9 cellular contexts compared by ENCODE assay signal in the genomic region with DNA sequence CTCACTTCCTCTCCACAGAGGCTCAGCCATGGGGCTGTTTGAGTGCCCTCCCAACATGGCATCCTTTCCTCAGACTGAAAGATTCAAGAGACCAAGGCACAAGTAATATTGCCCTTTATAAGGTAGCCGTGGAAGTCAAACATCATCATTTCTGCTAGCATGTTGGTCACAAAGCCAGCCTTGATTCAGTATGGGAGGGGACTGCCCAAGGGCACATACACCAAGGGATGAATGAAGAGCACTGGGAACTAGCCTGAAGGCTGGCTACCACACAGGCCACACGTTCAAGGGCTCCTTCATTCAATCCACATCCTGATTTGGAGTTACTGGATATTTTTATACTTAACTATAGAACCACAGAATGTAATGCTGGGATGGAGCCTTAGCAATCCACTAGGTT. TPM values are rescaled to one million over a fixed set of nuclear protein-coding genes. Genes with fewer than 3 reads are reported as not detected.
DNase-seq lines count a peak whose midpoint lies in the region; ATAC-seq, FAIRE-seq and TF ChIP-seq lines count a peak whose summit lies in the region.
"Had no signal": no experiment of that assay in that cellular context is flagged by ENCODE, and none has a peak within 500 bp of the region (broad histone marks: within the 10 kb centered on the region; RNA-seq: fewer than 3 reads in every experiment).

No MANE protein-coding gene starts in this region.

- no peak overlapping the region for H3K18ac ChIP-seq in H1 (ENCODE audit: extremely low read depth, low read length)

- no peak overlapping the region for H4K5ac ChIP-seq in H1 (ENCODE audit: insufficient read length, low read depth, low read length)

- ATAC-seq in HG02973 (IDR thresholded peaks at IDR 0.05; ENCODE audit: unreplicated experiment) (no peak), GM18858 (IDR thresholded peaks at IDR 0.05; ENCODE audit: unreplicated experiment) (no peak)

- no peak overlapping the region for H4K91ac ChIP-seq in H1 (replicated peaks; ENCODE audit: insufficient read length, low read length)

- H3K4me3 ChIP-seq in H1 (ENCODE audit: extremely low read depth in 1 of 4, insufficient read depth in 2 of 4, low read depth in 3 of 4, low read length in 4 of 4) (no peak overlapping the region), parathyroid adenoma (ENCODE audit: low read depth, low read length) (no peak overlapping the region)
- H3K4me3 ChIP-seq: GM23248 had no signal

- TF ChIP-seq EP300 in H1 (IDR thresholded peaks at IDR 0.05; ENCODE audit: borderline replicate concordance in 1 of 2, low read depth in 2 of 2, low read length in 2 of 2): no peak

- DNase-seq in SK-MEL-5 (ENCODE audit: low read depth, low spot score) (peak; percentile 80), H1 (ENCODE audit: low read depth in 1 of 2, low spot score in 2 of 2) (no peak), nucleus accumbens (lab: John Stamatoyannopoulos, UW) (no peak)

- no peak overlapping the region for H3K23ac ChIP-seq in H1 (ENCODE audit: insufficient read length)

- no peak overlapping the region for H3K4ac ChIP-seq in H1 (replicated peaks; ENCODE audit: insufficient read length, low read depth, low read length)

- H3K27me3 ChIP-seq in H1 (replicated peaks in 1 of 4; ENCODE audit: control insufficient read depth in 3 of 4, extremely low read depth in 1 of 4, insufficient read depth in 3 of 4, low read length in 3 of 4) (no peaks in the 10 kb centered on the region), parathyroid adenoma (ENCODE audit: control insufficient read depth, insufficient read depth, low read length) (no peaks in the 10 kb centered on the region)

- no peak overlapping the region for H2AFZ ChIP-seq in H1 (ENCODE audit: low read length)
- H2AFZ ChIP-seq in parathyroid adenoma: no peak overlapping the region
- H2AFZ ChIP-seq: GM23248 had no signal

- no peak for TF ChIP-seq RAD21 in H1 (IDR thresholded peaks at IDR 0.05 in 1 of 2, conservative IDR thresholded peaks at IDR 0.05 in 1 of 2; ENCODE audit: low read depth in 2 of 2, low read length in 2 of 2)

- no peak overlapping the region for H2BK120ac ChIP-seq in H1 (replicated peaks; ENCODE audit: low read depth, low read length)

- no peak overlapping the region for H3K56ac ChIP-seq in H1 (replicated peaks; ENCODE audit: insufficient read length, low read depth, low read length)

- H2AK5ac ChIP-seq in H1 (ENCODE audit: low read depth, low read length): no peak overlapping the region

- H3K23me2 ChIP-seq in H1 (ENCODE audit: low read depth, low read length): no peaks in the 10 kb centered on the region

- WGBS in H1 (ENCODE audit: extremely low coverage in 1 of 2, insufficient coverage in 1 of 2, insufficient read length in 1 of 2, insufficient replicate concordance in 2 of 2, low coverage in 1 of 2, low lambda C conversion rate in 2 of 2, missing lambda C conversion rate in 1 of 2), 2 experiments: 89% methylated on average over 2 of the region's 2 CpGs; no CpG with 5 or more reads in 1 of the 2 experiments

- H2BK5ac ChIP-seq in H1 (ENCODE audit: low read depth, low read length): no peak overlapping the region

- TF ChIP-seq POLR2A in H1 (IDR thresholded peaks at IDR 0.05; ENCODE audit: control extremely low read depth in 1 of 2, low read depth in 2 of 2, low read length in 2 of 2): no peak

- H3K79me2 ChIP-seq in H1 (ENCODE audit: control insufficient read depth in 1 of 2, insufficient read depth in 2 of 2, low read length in 2 of 2): no peaks in the 10 kb centered on the region
- H3K79me2 ChIP-seq in parathyroid adenoma: no peaks in the 10 kb centered on the region

- H3K36me3 ChIP-seq in H1 (ENCODE audit: control insufficient read depth in 2 of 4, insufficient read depth in 4 of 4, low read length in 3 of 4) (0 out of 8 replicates have a peak, but pooled peaks cover 0 to 2% (median 0%) of the 10 kb centered on the region in 4 experiments), parathyroid adenoma (ENCODE audit: control insufficient read depth, insufficient read depth, low read length) (no peaks in the 10 kb centered on the region)

- H3K9me3 ChIP-seq in H1 (ENCODE audit: insufficient read depth in 2 of 2, low read depth in 1 of 2, low read length in 1 of 2) (no peaks in the 10 kb centered on the region), parathyroid adenoma (ENCODE audit: control insufficient read depth, low read length) (no peaks in the 10 kb centered on the region)

- no peak for TF ChIP-seq CTCF in H1 (IDR thresholded peaks at IDR 0.05; ENCODE audit: control extremely low read depth in 1 of 3, insufficient read depth in 1 of 3, low read depth in 1 of 3, low read length in 3 of 3)
- TF ChIP-seq CTCF in parathyroid adenoma (IDR thresholded peaks at IDR 0.05): no peak

- CTCF ChIA-PET in H1 (lab: Charles Lee; ENCODE audit: partially characterized antibody): interaction anchor here (0.5 to 28.4 kb wide), 39 partner anchors 9 to 314 kb away, joined by 3 to 692 read pairs (median 4); partner anchors contain the start of gene TRIL

- H3K4me2 ChIP-seq in H1 (ENCODE audit: insufficient read depth in 1 of 2, low read depth in 2 of 2, low read length in 2 of 2) (no peak overlapping the region), parathyroid adenoma (ENCODE audit: low read length) (no peak overlapping the region)

- no peak overlapping the region for H3K14ac ChIP-seq in H1 (ENCODE audit: insufficient read length)

- no peak overlapping the region for H2BK12ac ChIP-seq in H1 (ENCODE audit: low read depth, low read length)

- H3K27ac ChIP-seq in H1 (ENCODE audit: low read depth, low read length) (no peak overlapping the region), parathyroid adenoma (peak overlapping the region; percentile 11)
- H3K27ac ChIP-seq: GM23248 had no signal

- H4K8ac ChIP-seq in H1 (ENCODE audit: extremely low read depth, insufficient read depth, low read length): no peak overlapping the region

- H3K79me1 ChIP-seq in H1 (ENCODE audit: low read depth, low read length): no peaks in the 10 kb centered on the region; the same call in 1 of the 2 replicates

- H3K9ac ChIP-seq in H1 (replicated peaks in 1 of 4; ENCODE audit: extremely low read depth in 1 of 4, low read depth in 3 of 4, low read length in 3 of 4) (no peak overlapping the region), parathyroid adenoma (no peak overlapping the region)
- H3K9ac ChIP-seq: GM23248 had no signal

- H2BK15ac ChIP-seq in H1 (ENCODE audit: low read length): 0 out of 2 replicates have a peak overlapping the region, but pooled peaks have one; percentile 31

- H4K20me1 ChIP-seq in H1 (replicated peaks in 1 of 2; ENCODE audit: control insufficient read depth in 1 of 2, insufficient read depth in 2 of 2, low read length in 2 of 2): no peaks in the 10 kb centered on the region

- POLR2A ChIA-PET in H1 (lab: Charles Lee; ENCODE audit: partially characterized antibody): interaction anchor here (1.1 kb wide), 1 partner anchor 44 kb away, joined by 3 read pairs; no protein-coding TSS in a partner anchor

- FAIRE-seq in H1 (lab: Jason Lieb, UNC): no peak
- FAIRE-seq: G401.6 had no signal

- no peaks in the 10 kb centered on the region for H3K4me1 ChIP-seq in H1 (replicated peaks in 1 of 4; ENCODE audit: control insufficient read depth in 3 of 4, insufficient read depth in 4 of 4, low read length in 3 of 4)
- H3K4me1 ChIP-seq in parathyroid adenoma: peaks cover 46% of the 10 kb centered on the region

- in situ Hi-C loops in SK-MEL-5 (cut with HindIII; ENCODE audit: low pct_unique_long_range_greater_than_20kb, low sequenced_read_pairs): loop anchor here (10.0 to 25.0 kb wide), 2 partner anchors 182 to 305 kb away; no protein-coding TSS in a partner anchor

- no peak overlapping the region for H2BK20ac ChIP-seq in H1 (ENCODE audit: low read length)

TF ChIP-seq in H1, 55 proteins besides CTCF, POLR2A, EP300 and RAD21:
- TF ChIP-seq HDAC2 (IDR thresholded peaks at IDR 0.05; ENCODE audit: borderline replicate concordance in 1 of 2, low read depth in 2 of 2, low read length in 2 of 2) (no peak), NANOG (IDR thresholded peaks at IDR 0.05; ENCODE audit: insufficient read depth, low read depth, low read length, poor library complexity, severe bottlenecking) (no peak), SIX5 (IDR thresholded peaks at IDR 0.05; ENCODE audit: low read depth, low read length) (no peak), JUND (IDR thresholded peaks at IDR 0.05; ENCODE audit: low read length) (no peak), BACH1 (IDR thresholded peaks at IDR 0.05; ENCODE audit: low read length) (no peak), SRF (IDR thresholded peaks at IDR 0.05; ENCODE audit: low read depth, low read length) (no peak), RFX5 (IDR thresholded peaks at IDR 0.05; ENCODE audit: borderline replicate concordance, low read depth, low read length) (no peak), HDAC6 (IDR thresholded peaks at IDR 0.05; ENCODE audit: low read depth, low read length) (no peak), SP4 (IDR thresholded peaks at IDR 0.05; ENCODE audit: low read length) (no peak), TAF1 (IDR thresholded peaks at IDR 0.05; ENCODE audit: low read depth, low read length) (no peak), NRF1 (IDR thresholded peaks at IDR 0.05; ENCODE audit: low read depth, low read length) (no peak), ZNF274 (IDR thresholded peaks at IDR 0.05; ENCODE audit: borderline replicate concordance, extremely low read depth, low read length) (no peak)

RNA-seq across cellular contexts. Expression of gene CPVL, which starts 39.3 kb away (rescaled TPM):
- total RNA-seq in SK-MEL-5 (2014; rRNA removed; shearing (Covaris generic)): 471 and 497 TPM in 2 replicates
- polyA plus RNA-seq in SK-MEL-5 (2015; cell fraction: cytosol; rRNA removed): 314 and 321 TPM in 2 replicates
- 57.0 and 76.9 TPM in 2 replicates for polyA plus RNA-seq in SK-MEL-5 (2015; cell fraction: nucleus; rRNA removed)
- total RNA-seq in H1 (2021; fragmentation: NEBNext Ultra II Directional; extraction: Animal tissue kit (Norgen Biotek cat#: 25700)): 39.5 and 40.0 TPM in 2 replicates
- polyA plus RNA-seq in H1 (2011; rRNA removed): 28.6 and 55.0 TPM in 2 replicates
- 29.5 TPM for polyA plus RNA-seq in H1 (2011; cell fraction: cytosol; rRNA removed)
- polyA plus RNA-seq in H1 (2011; cell fraction: nucleus; rRNA removed): 39.6 TPM
- polyA plus RNA-seq in H1 (2012, experiment 1 of 2): 32.9 to 40.1 TPM (median 35.3 TPM) in 4 replicates
- polyA plus RNA-seq in H1 (2012, experiment 2 of 2): 15.6 TPM
- polyA plus RNA-seq in H1 (2013, experiment 1 of 2): 134 TPM
- 133 TPM for polyA plus RNA-seq in H1 (2013, experiment 2 of 2)
- polyA minus RNA-seq in H1 (2011; rRNA and poly(A)+ RNA removed): 93.8 and 111 TPM in 2 replicates
- 17.8 TPM for polyA minus RNA-seq in H1 (2011; cell fraction: cytosol; rRNA and poly(A)+ RNA removed)
- 23.9 TPM for polyA minus RNA-seq in H1 (2011; cell fraction: nucleus; rRNA and poly(A)+ RNA removed)
- total RNA-seq: GM23248 had no signal
- polyA plus RNA-seq: BJ, GM23248 had no signal

Comparison
In these comparisons a context has a peak if more than half of its experiments do, and no peak if none do; other contexts are left out.
1. RNA of gene CPVL, which starts 39.3 kb away (total RNA-seq): 471 to 497 TPM in SK-MEL-5; 39.5 to 40.0 TPM in H1; every median in the first group is over 10 times any median in the second.